ENCODE assay signal across 8 cellular contexts in the genomic region with DNA sequence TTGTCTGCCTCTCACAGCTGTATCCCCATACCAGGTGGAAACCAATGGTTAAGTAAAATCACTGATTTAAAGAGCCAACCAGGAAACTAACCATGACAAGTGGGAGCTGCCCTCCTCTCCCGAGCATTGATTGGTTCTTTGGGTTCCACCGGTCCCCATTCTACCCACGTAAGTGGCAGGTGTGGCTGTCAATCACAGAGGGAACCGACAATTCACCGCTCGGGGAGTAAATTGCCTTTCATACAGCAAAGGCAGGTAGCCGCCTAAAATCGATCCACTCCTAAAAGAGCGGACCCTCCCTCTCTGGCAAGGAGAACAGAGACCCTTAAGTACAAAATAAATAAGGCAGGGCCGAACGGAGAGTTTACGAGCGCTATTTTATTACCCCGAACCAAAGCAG. TPM values are rescaled to one million over a fixed set of nuclear protein-coding genes. Genes with fewer than 3 reads are reported as not detected.
DNase-seq lines count a peak whose midpoint lies in the region; ATAC-seq and TF ChIP-seq lines count a peak whose summit lies in the region.

No MANE protein-coding gene starts in this region.

- H3K27me3 ChIP-seq in A673 (replicated peaks; ENCODE audit: insufficient read depth, low read depth, low read length, poor library complexity) (peaks cover 35% of the 10 kb centered on the region), aorta (ENCODE audit: control insufficient read depth in 1 of 2, insufficient read depth in 2 of 2, low read length in 1 of 2) (no peaks in the 10 kb centered on the region)

- H3K4me1 ChIP-seq in A673 (ENCODE audit: insufficient read depth, low read length, poor library complexity, severe bottlenecking) (no peaks in the 10 kb centered on the region), aorta (ENCODE audit: control insufficient read depth in 1 of 2, insufficient read depth in 2 of 2, low read length in 2 of 2) (no peaks in the 10 kb centered on the region)

- 2 to 3% methylated on average over 14 of the region's 14 CpGs for WGBS in aorta, 2 donors

- peaks cover 0 to 9% of the 10 kb centered on the region in 2 donors for H3K36me3 Mint-ChIP-seq in activated naive CD4-positive, alpha-beta T cell treated with anti-CD3 and anti-CD28 coated beads, Interleukin-2, amount 50 U/mL, for 72 hours

- intact Hi-C loops in A673 (cut with micrococcal nuclease; ENCODE audit: unreplicated experiment) (no loop called here), head of caudate nucleus (cut with DNase I) (no loop called here), aorta (cut with DNase I) (no loop called here)

- H3K27ac ChIP-seq in A673 (ENCODE audit: low read depth, low read length, poor library complexity, severe bottlenecking) (no peak overlapping the region), aorta (ENCODE audit: low read depth in 1 of 2, low read length in 2 of 2) (no peak overlapping the region)

- no peak for TF ChIP-seq CTCF in A673 (conservative IDR thresholded peaks at IDR 0.05; ENCODE audit: low read depth, low read length)
- no peak for TF ChIP-seq CTCF in GM20000 (IDR thresholded peaks at IDR 0.05; ENCODE audit: extremely low read depth, missing control alignments)
- no peak for TF ChIP-seq CTCF in omental fat pad (IDR thresholded peaks at IDR 0.05)

- H3K36me3 ChIP-seq in A673 (ENCODE audit: insufficient read depth, low read length, poor library complexity, severe bottlenecking): no peaks in the 10 kb centered on the region
- no peaks in the 10 kb centered on the region for H3K36me3 ChIP-seq in aorta (ENCODE audit: control insufficient read depth in 1 of 2, insufficient read depth in 2 of 2, low read length in 1 of 2)

- H3K9me3 Mint-ChIP-seq in activated naive CD4-positive, alpha-beta T cell treated with anti-CD3 and anti-CD28 coated beads, Interleukin-2, amount 50 U/mL, for 72 hours: no peaks in the 10 kb centered on the region

- ATAC-seq in activated naive CD4-positive, alpha-beta T cell treated with anti-CD3 and anti-CD28 coated beads, Interleukin-2, amount 50 U/mL, for 72 hours: peak; percentile 47 to 90
- peak; percentile 75 for ATAC-seq in omental fat pad (ENCODE audit: low FRiP score)
- ATAC-seq in aorta (ENCODE audit: low FRiP score): peak; percentile 42
- no peak for ATAC-seq in HG03139 (IDR thresholded peaks at IDR 0.05; ENCODE audit: unreplicated experiment)

- CTCF ChIA-PET in A673 (lab: Charles Lee): no interaction called here

- no TSS peak for BruUV-seq in A673 (replicated peaks; lab: Mats Ljungman, UMichigan)

- H3K9me3 ChIP-seq in A673 (ENCODE audit: low read depth, low read length, poor library complexity, severe bottlenecking): no peaks in the 10 kb centered on the region
- no peaks in the 10 kb centered on the region for H3K9me3 ChIP-seq in aorta (ENCODE audit: control insufficient read depth, low read length)

- H3K4me3 ChIP-seq in A673 (ENCODE audit: low read depth, low read length, poor library complexity, severe bottlenecking): peak overlapping the region; percentile 38
- H3K4me3 ChIP-seq in aorta (ENCODE audit: low read length in 2 of 2): no peak overlapping the region

- DNase-seq in A673 (ENCODE audit: low spot score): peak; percentile 70
- DNase-seq in GM20000 (ENCODE audit: low spot score): peak; percentile 35
- DNase-seq in NCI-H2196 (lab: John Stamatoyannopoulos, UW; ENCODE audit: unreplicated experiment): peak; percentile 74
- peak in 1 of 2 donors; percentile 39 for DNase-seq in activated naive CD4-positive, alpha-beta T cell treated with anti-CD3 and anti-CD28 coated beads, Interleukin-2, amount 50 U/mL, for 72 hours (ENCODE audit: low spot score in 2 of 2)
- DNase-seq in head of caudate nucleus: peak; percentile 75 to 96 (median 89)
- peak; percentile 36 for DNase-seq in omental fat pad (ENCODE audit: low spot score)
- no peak for DNase-seq in aorta

- H3K27ac Mint-ChIP-seq in activated naive CD4-positive, alpha-beta T cell treated with anti-CD3 and anti-CD28 coated beads, Interleukin-2, amount 50 U/mL, for 72 hours: no peak overlapping the region

- POLR2A ChIA-PET in A673 (lab: Charles Lee; ENCODE audit: low non-redundant PET): no interaction called here

RNA-seq across cellular contexts. Expression of a gene that starts 1.2 kb away (rescaled TPM):
- total RNA-seq in A673 (2021) (0.90 and 1.4 TPM in 2 replicates), omental fat pad (1 to 10 TPM in 2 of 4 donors, under 1 TPM in 1, not detected in 1; 0.75 to 4.2 (median 2.3) TPM), aorta (under 1 TPM; 0.27 to 0.55 TPM)
- total RNA-seq in activated naive CD4-positive, alpha-beta T cell treated with anti-CD3 and anti-CD28 coated beads, Interleukin-2, amount 50 U/mL, for 72 hours: under 1 TPM in 1 of 2 donors, not detected in 1; 0.58 TPM
- not detected for polyA plus RNA-seq in aorta

Comparison
In these comparisons a context has a peak if more than half of its experiments do, and no peak if none do; other contexts are left out.
1. DNase-seq: peak in A673 (single experiment), GM20000 (single experiment), NCI-H2196 (single experiment), head of caudate nucleus (42 of 42) and omental fat pad (single experiment); none in aorta (0 of 2).